ENCODE assay signal across 8 cellular contexts in genomic region chr13:31160857-31161582, GRCh38. TPM values are rescaled to one million over a fixed set of nuclear protein-coding genes. Genes with fewer than 3 reads are reported as not detected.
DNase-seq lines count a peak whose midpoint lies in the region; ATAC-seq and TF ChIP-seq lines count a peak whose summit lies in the region.

No MANE protein-coding gene starts in this region.

- H3K4me3 ChIP-seq in OCI-LY7 (ENCODE audit: low read depth, low read length, poor library complexity, severe bottlenecking), result peak overlapping the region; percentile 91
- H3K4me3 ChIP-seq in fibroblast of lung (replicated peaks in 1 of 4; ENCODE audit: control extremely low read depth in 1 of 4, insufficient read depth in 1 of 4, low read depth in 3 of 4, low read length in 4 of 4), result peak overlapping the region; percentile 90 to 98 (median 92)
- peak overlapping the region; percentile 89 for H3K4me3 ChIP-seq in naive thymus-derived CD4-positive, alpha-beta T cell (ENCODE audit: low read length)

- no peaks in the 10 kb centered on the region for H3K27me3 ChIP-seq in fibroblast of lung (ENCODE audit: control insufficient read depth, insufficient read depth, low read length)
- no peaks in the 10 kb centered on the region for H3K27me3 ChIP-seq in naive thymus-derived CD4-positive, alpha-beta T cell (ENCODE audit: control insufficient read depth in 2 of 2, insufficient read depth in 2 of 2, low read length in 2 of 2)

- H3K27ac Mint-ChIP-seq in naive thymus-derived CD4-positive, alpha-beta T cell, result peak overlapping the region; percentile 98 to 99 (median 99)
- peak overlapping the region; percentile 97 for H3K27ac Mint-ChIP-seq in stimulated activated memory B cell treated with anti-CD40 and anti-IgM and Interleukin-4, amounts not matched to agents 10 μg/mL and 1 μg/mL and 100 μg/mL, for 72 hours

- CTCF ChIA-PET in OCI-LY7 (lab: Charles Lee; ENCODE audit: unreplicated experiment), result interaction anchor here (1.0 kb wide), 1 partner anchor 87 kb away, joined by 3 read pairs; no protein-coding TSS in a partner anchor
- CTCF ChIA-PET in naive thymus-derived CD4-positive, alpha-beta T cell (lab: Charles Lee), result interaction anchor here (0.6 kb wide), 1 partner anchor 41 kb away, joined by 3 read pairs; no protein-coding TSS in a partner anchor

- BruUV-seq in OCI-LY7 (replicated peaks; lab: Mats Ljungman, UMichigan), result no TSS peak

- TF ChIP-seq CTCF in OCI-LY7 (conservative IDR thresholded peaks at IDR 0.05; ENCODE audit: low read length) (no peak), fibroblast of lung (conservative IDR thresholded peaks at IDR 0.05 in 1 of 2, IDR thresholded peaks at IDR 0.05 in 1 of 2; ENCODE audit: low read depth in 1 of 2, low read length in 2 of 2) (no peak)

- no peaks in the 10 kb centered on the region for H3K9me2 ChIP-seq in OCI-LY7 (ENCODE audit: insufficient read depth, low read length)

- ATAC-seq in HG03039 (IDR thresholded peaks at IDR 0.05; ENCODE audit: unreplicated experiment), result peak; percentile 28
- no peak for ATAC-seq in naive thymus-derived CD4-positive, alpha-beta T cell
- ATAC-seq in stimulated activated memory B cell treated with anti-CD40 and anti-IgM and Interleukin-4, amounts not matched to agents 10 μg/mL and 1 μg/mL and 100 μg/mL, for 72 hours, result peak; percentile 29

- H3K27ac ChIP-seq in OCI-LY7 (ENCODE audit: low read depth, low read length, poor library complexity, severe bottlenecking), result peak overlapping the region; percentile 58
- H3K27ac ChIP-seq in fibroblast of lung (ENCODE audit: insufficient read depth, low read length), result peak overlapping the region; percentile 89
- H3K27ac ChIP-seq in naive thymus-derived CD4-positive, alpha-beta T cell (ENCODE audit: low read depth, low read length), result peak overlapping the region; percentile 96

- H2AFZ ChIP-seq in OCI-LY7 (ENCODE audit: low read length), result peak overlapping the region; percentile 96; the same call in 1 of the 2 replicates
- H2AFZ ChIP-seq in fibroblast of lung (ENCODE audit: low read length), result peak overlapping the region; percentile 57

- H3K36me3 ChIP-seq in OCI-LY7 (ENCODE audit: insufficient read depth, low read length), result peaks cover 40% of the 10 kb centered on the region
- H3K36me3 ChIP-seq in fibroblast of lung (ENCODE audit: control insufficient read depth, insufficient read depth, low read length), result no peaks in the 10 kb centered on the region
- peaks cover 0 to 7% (median 6%) of the 10 kb centered on the region in 3 experiments for H3K36me3 ChIP-seq in naive thymus-derived CD4-positive, alpha-beta T cell (ENCODE audit: control insufficient read depth in 2 of 3, insufficient read depth in 3 of 3, low read length in 3 of 3)

- H3K4me1 ChIP-seq in OCI-LY7 (ENCODE audit: insufficient read depth, low read length, poor library complexity, severe bottlenecking), result peaks cover 27% of the 10 kb centered on the region
- H3K4me1 ChIP-seq in fibroblast of lung (ENCODE audit: control insufficient read depth, extremely low read depth, insufficient read depth, low read length), result peaks cover 4% of the 10 kb centered on the region
- peaks cover 22 to 26% of the 10 kb centered on the region in 2 donors for H3K4me1 ChIP-seq in naive thymus-derived CD4-positive, alpha-beta T cell (ENCODE audit: control insufficient read depth in 2 of 2, insufficient read depth in 2 of 2, low read length in 2 of 2)

- peak overlapping the region; percentile 91 for H3K9ac ChIP-seq in fibroblast of lung (ENCODE audit: insufficient read depth, low read length)

- peak overlapping the region; percentile 87 for H3K4me2 ChIP-seq in OCI-LY7 (ENCODE audit: low read length)
- peak overlapping the region; percentile 78 for H3K4me2 ChIP-seq in fibroblast of lung (ENCODE audit: extremely low read depth, insufficient read depth, low read length)

- H3K9me3 Mint-ChIP-seq in naive thymus-derived CD4-positive, alpha-beta T cell, result no peaks in the 10 kb centered on the region
- no peaks in the 10 kb centered on the region for H3K9me3 Mint-ChIP-seq in stimulated activated memory B cell treated with anti-CD40 and anti-IgM and Interleukin-4, amounts not matched to agents 10 μg/mL and 1 μg/mL and 100 μg/mL, for 72 hours

- H4K20me1 ChIP-seq in OCI-LY7 (ENCODE audit: insufficient read depth, low read length) (peaks cover 34% of the 10 kb centered on the region), fibroblast of lung (ENCODE audit: control insufficient read depth, extremely low read depth, insufficient read depth, low read length) (no peaks in the 10 kb centered on the region)

- H3K9me3 ChIP-seq in OCI-LY7 (ENCODE audit: low read length) (no peaks in the 10 kb centered on the region), fibroblast of lung (ENCODE audit: control insufficient read depth, insufficient read depth, low read depth, low read length) (no peaks in the 10 kb centered on the region)
- no peaks in the 10 kb centered on the region for H3K9me3 ChIP-seq in naive thymus-derived CD4-positive, alpha-beta T cell (ENCODE audit: control insufficient read depth in 2 of 3, low read length in 3 of 3)

- peaks cover 0 to 3% (median 0%) of the 10 kb centered on the region in 5 donors for H3K27me3 Mint-ChIP-seq in naive thymus-derived CD4-positive, alpha-beta T cell
- no peaks in the 10 kb centered on the region for H3K27me3 Mint-ChIP-seq in stimulated activated memory B cell treated with anti-CD40 and anti-IgM and Interleukin-4, amounts not matched to agents 10 μg/mL and 1 μg/mL and 100 μg/mL, for 72 hours

- H3K4me1 Mint-ChIP-seq in naive thymus-derived CD4-positive, alpha-beta T cell, result peaks cover 23 to 52% (median 47%) of the 10 kb centered on the region in 7 donors
- peaks cover 30% of the 10 kb centered on the region for H3K4me1 Mint-ChIP-seq in stimulated activated memory B cell treated with anti-CD40 and anti-IgM and Interleukin-4, amounts not matched to agents 10 μg/mL and 1 μg/mL and 100 μg/mL, for 72 hours

- intact Hi-C loops in OCI-LY7 (cut with micrococcal nuclease; ENCODE audit: unreplicated experiment), result loop anchor here (5.0 kb wide), 3 partner anchors 161 to 1156 kb away; partner anchors contain the start of genes BRCA2, USPL1 and ZAR1L
- intact Hi-C loops in naive thymus-derived CD4-positive, alpha-beta T cell (cut with micrococcal nuclease), result loop anchor here (2.0 to 10.0 kb wide), 6 partner anchors 26 to 1374 kb away; partner anchors contain the start of genes BRCA2 (in 1 of the 2), N4BP2L2 (in 1 of the 2) and ZAR1L (in 1 of the 2)

- H3K4me3 Mint-ChIP-seq in naive thymus-derived CD4-positive, alpha-beta T cell, result peak overlapping the region; percentile 92 to 98 (median 94)
- H3K4me3 Mint-ChIP-seq in stimulated activated memory B cell treated with anti-CD40 and anti-IgM and Interleukin-4, amounts not matched to agents 10 μg/mL and 1 μg/mL and 100 μg/mL, for 72 hours, result peak overlapping the region; percentile 98

- peaks cover 0 to 13% (median 8%) of the 10 kb centered on the region in 5 donors for H3K36me3 Mint-ChIP-seq in naive thymus-derived CD4-positive, alpha-beta T cell
- peaks cover 11% of the 10 kb centered on the region for H3K36me3 Mint-ChIP-seq in stimulated activated memory B cell treated with anti-CD40 and anti-IgM and Interleukin-4, amounts not matched to agents 10 μg/mL and 1 μg/mL and 100 μg/mL, for 72 hours

- DNase-seq in NCI-H2171 treated with DMSO at 0.1 percent for 48 hours (lab: John Stamatoyannopoulos, UW) (peak; percentile 20), NCI-H2171 (lab: John Stamatoyannopoulos, UW) (no peak), OCI-LY7 (ENCODE audit: low spot score) (peak; percentile 87), activated T-helper 1 cell treated with Interleukin-2 at 50 U/mL for 16 hours (ENCODE audit: low read depth) (peak; percentile 32), fibroblast of lung (ENCODE audit: low read depth in 2 of 2) (peak; percentile 70 to 81)
- peak; percentile 26 to 72 (median 48) for DNase-seq in naive thymus-derived CD4-positive, alpha-beta T cell

- H3K79me2 ChIP-seq in OCI-LY7 (ENCODE audit: insufficient read depth, low read depth, low read length) (peaks cover 54% of the 10 kb centered on the region), fibroblast of lung (ENCODE audit: control insufficient read depth, insufficient read depth, low read length) (peaks cover 37% of the 10 kb centered on the region)

- POLR2A ChIA-PET in OCI-LY7 (lab: Charles Lee), result interaction anchor here (1.0 to 2.1 kb wide), 4 partner anchors 10 to 33 kb away, joined by 4 to 9 read pairs (median 5); no protein-coding TSS in a partner anchor
- POLR2A ChIA-PET in naive thymus-derived CD4-positive, alpha-beta T cell (lab: Charles Lee), result interaction anchor here (0.6 to 2.9 kb wide), 3 partner anchors 22 to 40 kb away, joined by 3 to 16 read pairs (median 3); partner anchors contain the start of gene B3GLCT

RNA-seq across cellular contexts. Expression of gene HSPH1, which starts 0.7 kb away (rescaled TPM):
- total RNA-seq in OCI-LY7 (2014; rRNA removed; shearing (Covaris generic)), result 89.6 and 110 TPM in 2 replicates
- total RNA-seq in OCI-LY7 (2022) (120 and 176 TPM in 2 replicates), fibroblast of lung (40.6 and 43.1 TPM in 2 replicates)
- polyA plus RNA-seq in fibroblast of lung, result 34.4 and 59.1 TPM in 2 replicates
- 31.3 and 61.5 TPM in 2 replicates for polyA plus RNA-seq in fibroblast of lung (2012)
- polyA minus RNA-seq in fibroblast of lung (ENCODE audit: low replicate concordance), result 2.2 and 2.3 TPM in 2 replicates
- total RNA-seq in naive thymus-derived CD4-positive, alpha-beta T cell, result 100 to 1,000 TPM in 3 of 5 experiments, 10 to 100 TPM in 2; 65.5 to 154 (median 107) TPM
- polyA plus RNA-seq in naive thymus-derived CD4-positive, alpha-beta T cell, result 10 to 100 TPM; 36.6 to 66.3 TPM

RNA-seq across cellular contexts. Expression of gene B3GLCT, which starts 38.8 kb away (rescaled TPM):
- 3.6 and 3.7 TPM in 2 replicates for total RNA-seq in OCI-LY7 (2014; rRNA removed; shearing (Covaris generic))
- 3.9 and 4.3 TPM in 2 replicates for total RNA-seq in OCI-LY7 (2022)
- 6.7 and 7.8 TPM in 2 replicates for total RNA-seq in fibroblast of lung
- 4.3 and 4.4 TPM in 2 replicates for polyA plus RNA-seq in fibroblast of lung
- 4.0 and 4.5 TPM in 2 replicates for polyA plus RNA-seq in fibroblast of lung (2012)
- polyA minus RNA-seq in fibroblast of lung (ENCODE audit: low replicate concordance), result 0.27 and 2.8 TPM in 2 replicates
- 1 to 10 TPM; 3.7 to 4.6 (median 4.4) TPM for total RNA-seq in naive thymus-derived CD4-positive, alpha-beta T cell
- polyA plus RNA-seq in naive thymus-derived CD4-positive, alpha-beta T cell, result 1 to 10 TPM; 4.9 to 5.3 TPM
